2 cellular contexts compared by ENCODE assay signal in the genomic region with DNA sequence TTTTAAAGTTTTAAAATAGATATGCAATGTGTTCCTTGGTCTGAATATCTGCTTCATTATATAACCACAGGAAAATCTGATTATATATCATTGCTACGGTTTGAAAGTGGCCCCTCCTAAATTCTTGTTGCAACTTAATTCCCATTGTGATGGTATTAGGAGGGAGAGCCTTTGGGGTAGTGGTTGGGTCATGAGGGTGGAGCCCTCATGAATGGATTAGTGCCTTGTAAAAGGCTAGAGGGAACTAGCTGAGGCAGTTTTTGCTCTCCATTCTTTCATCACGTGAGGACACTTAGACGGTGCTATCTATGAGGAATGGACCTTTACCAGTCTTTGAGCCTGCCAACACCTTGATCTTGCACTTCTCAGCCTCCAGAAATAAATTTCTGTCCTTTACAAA.
TF ChIP-seq lines count a peak whose summit lies in the region.

No MANE protein-coding gene starts in this region.

TF ChIP-seq in HepG2, 621 proteins besides CTCF, POLR2A, EP300 and RAD21:
- TF ChIP-seq ZNF264 (CRISPR knock-in tag; IDR thresholded peaks at IDR 0.05) (peak; percentile 76), ZNF451 (CRISPR knock-in tag; IDR thresholded peaks at IDR 0.05) (no peak), TRIM24 (CRISPR knock-in tag; IDR thresholded peaks at IDR 0.05) (no peak)
- TF ChIP-seq, protein P1, sequence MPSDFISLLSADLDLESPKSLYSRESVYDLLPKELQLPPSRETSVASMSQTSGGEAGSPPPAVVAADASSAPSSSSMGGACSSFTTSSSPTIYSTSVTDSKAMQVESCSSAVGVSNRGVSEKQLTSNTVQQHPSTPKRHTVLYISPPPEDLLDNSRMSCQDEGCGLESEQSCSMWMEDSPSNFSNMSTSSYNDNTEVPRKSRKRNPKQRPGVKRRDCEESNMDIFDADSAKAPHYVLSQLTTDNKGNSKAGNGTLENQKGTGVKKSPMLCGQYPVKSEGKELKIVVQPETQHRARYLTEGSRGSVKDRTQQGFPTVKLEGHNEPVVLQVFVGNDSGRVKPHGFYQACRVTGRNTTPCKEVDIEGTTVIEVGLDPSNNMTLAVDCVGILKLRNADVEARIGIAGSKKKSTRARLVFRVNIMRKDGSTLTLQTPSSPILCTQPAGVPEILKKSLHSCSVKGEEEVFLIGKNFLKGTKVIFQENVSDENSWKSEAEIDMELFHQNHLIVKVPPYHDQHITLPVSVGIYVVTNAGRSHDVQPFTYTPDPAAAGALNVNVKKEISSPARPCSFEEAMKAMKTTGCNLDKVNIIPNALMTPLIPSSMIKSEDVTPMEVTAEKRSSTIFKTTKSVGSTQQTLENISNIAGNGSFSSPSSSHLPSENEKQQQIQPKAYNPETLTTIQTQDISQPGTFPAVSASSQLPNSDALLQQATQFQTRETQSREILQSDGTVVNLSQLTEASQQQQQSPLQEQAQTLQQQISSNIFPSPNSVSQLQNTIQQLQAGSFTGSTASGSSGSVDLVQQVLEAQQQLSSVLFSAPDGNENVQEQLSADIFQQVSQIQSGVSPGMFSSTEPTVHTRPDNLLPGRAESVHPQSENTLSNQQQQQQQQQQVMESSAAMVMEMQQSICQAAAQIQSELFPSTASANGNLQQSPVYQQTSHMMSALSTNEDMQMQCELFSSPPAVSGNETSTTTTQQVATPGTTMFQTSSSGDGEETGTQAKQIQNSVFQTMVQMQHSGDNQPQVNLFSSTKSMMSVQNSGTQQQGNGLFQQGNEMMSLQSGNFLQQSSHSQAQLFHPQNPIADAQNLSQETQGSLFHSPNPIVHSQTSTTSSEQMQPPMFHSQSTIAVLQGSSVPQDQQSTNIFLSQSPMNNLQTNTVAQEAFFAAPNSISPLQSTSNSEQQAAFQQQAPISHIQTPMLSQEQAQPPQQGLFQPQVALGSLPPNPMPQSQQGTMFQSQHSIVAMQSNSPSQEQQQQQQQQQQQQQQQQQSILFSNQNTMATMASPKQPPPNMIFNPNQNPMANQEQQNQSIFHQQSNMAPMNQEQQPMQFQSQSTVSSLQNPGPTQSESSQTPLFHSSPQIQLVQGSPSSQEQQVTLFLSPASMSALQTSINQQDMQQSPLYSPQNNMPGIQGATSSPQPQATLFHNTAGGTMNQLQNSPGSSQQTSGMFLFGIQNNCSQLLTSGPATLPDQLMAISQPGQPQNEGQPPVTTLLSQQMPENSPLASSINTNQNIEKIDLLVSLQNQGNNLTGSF (CRISPR knock-in tag; IDR thresholded peaks at IDR 0.05): no peak
- TF ChIP-seq, protein P2, sequence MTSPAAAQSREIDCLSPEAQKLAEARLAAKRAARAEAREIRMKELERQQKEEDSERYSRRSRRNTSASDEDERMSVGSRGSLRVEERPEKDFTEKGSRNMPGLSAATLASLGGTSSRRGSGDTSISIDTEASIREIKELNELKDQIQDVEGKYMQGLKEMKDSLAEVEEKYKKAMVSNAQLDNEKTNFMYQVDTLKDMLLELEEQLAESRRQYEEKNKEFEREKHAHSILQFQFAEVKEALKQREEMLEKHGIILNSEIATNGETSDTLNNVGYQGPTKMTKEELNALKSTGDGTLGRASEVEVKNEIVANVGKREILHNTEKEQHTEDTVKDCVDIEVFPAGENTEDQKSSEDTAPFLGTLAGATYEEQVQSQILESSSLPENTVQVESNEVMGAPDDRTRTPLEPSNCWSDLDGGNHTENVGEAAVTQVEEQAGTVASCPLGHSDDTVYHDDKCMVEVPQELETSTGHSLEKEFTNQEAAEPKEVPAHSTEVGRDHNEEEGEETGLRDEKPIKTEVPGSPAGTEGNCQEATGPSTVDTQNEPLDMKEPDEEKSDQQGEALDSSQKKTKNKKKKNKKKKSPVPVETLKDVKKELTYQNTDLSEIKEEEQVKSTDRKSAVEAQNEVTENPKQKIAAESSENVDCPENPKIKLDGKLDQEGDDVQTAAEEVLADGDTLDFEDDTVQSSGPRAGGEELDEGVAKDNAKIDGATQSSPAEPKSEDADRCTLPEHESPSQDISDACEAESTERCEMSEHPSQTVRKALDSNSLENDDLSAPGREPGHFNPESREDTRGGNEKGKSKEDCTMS (CRISPR knock-in tag; conservative IDR thresholded peaks at IDR 0.05): no peak

TF ChIP-seq in K562, 482 proteins besides CTCF, POLR2A, EP300 and RAD21:
- TF ChIP-seq BHLHE40 (IDR thresholded peaks at IDR 0.05; ENCODE audit: low read length): peak; percentile 46; the same call in 1 of the 2 replicates
- TF ChIP-seq ZNF175 (CRISPR knock-in tag; IDR thresholded peaks at IDR 0.05; ENCODE audit: low read depth): no peak
- TF ChIP-seq, protein P3, sequence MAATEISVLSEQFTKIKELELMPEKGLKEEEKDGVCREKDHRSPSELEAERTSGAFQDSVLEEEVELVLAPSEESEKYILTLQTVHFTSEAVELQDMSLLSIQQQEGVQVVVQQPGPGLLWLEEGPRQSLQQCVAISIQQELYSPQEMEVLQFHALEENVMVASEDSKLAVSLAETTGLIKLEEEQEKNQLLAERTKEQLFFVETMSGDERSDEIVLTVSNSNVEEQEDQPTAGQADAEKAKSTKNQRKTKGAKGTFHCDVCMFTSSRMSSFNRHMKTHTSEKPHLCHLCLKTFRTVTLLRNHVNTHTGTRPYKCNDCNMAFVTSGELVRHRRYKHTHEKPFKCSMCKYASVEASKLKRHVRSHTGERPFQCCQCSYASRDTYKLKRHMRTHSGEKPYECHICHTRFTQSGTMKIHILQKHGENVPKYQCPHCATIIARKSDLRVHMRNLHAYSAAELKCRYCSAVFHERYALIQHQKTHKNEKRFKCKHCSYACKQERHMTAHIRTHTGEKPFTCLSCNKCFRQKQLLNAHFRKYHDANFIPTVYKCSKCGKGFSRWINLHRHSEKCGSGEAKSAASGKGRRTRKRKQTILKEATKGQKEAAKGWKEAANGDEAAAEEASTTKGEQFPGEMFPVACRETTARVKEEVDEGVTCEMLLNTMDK (IDR thresholded peaks at IDR 0.05; ENCODE audit: borderline replicate concordance, insufficient read depth, low read depth, low read length, poor library complexity, severe bottlenecking): no peak
- TF ChIP-seq, protein P4, sequence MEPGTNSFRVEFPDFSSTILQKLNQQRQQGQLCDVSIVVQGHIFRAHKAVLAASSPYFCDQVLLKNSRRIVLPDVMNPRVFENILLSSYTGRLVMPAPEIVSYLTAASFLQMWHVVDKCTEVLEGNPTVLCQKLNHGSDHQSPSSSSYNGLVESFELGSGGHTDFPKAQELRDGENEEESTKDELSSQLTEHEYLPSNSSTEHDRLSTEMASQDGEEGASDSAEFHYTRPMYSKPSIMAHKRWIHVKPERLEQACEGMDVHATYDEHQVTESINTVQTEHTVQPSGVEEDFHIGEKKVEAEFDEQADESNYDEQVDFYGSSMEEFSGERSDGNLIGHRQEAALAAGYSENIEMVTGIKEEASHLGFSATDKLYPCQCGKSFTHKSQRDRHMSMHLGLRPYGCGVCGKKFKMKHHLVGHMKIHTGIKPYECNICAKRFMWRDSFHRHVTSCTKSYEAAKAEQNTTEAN (CRISPR knock-in tag; IDR thresholded peaks at IDR 0.05): no peak
